In the genomic region with DNA sequence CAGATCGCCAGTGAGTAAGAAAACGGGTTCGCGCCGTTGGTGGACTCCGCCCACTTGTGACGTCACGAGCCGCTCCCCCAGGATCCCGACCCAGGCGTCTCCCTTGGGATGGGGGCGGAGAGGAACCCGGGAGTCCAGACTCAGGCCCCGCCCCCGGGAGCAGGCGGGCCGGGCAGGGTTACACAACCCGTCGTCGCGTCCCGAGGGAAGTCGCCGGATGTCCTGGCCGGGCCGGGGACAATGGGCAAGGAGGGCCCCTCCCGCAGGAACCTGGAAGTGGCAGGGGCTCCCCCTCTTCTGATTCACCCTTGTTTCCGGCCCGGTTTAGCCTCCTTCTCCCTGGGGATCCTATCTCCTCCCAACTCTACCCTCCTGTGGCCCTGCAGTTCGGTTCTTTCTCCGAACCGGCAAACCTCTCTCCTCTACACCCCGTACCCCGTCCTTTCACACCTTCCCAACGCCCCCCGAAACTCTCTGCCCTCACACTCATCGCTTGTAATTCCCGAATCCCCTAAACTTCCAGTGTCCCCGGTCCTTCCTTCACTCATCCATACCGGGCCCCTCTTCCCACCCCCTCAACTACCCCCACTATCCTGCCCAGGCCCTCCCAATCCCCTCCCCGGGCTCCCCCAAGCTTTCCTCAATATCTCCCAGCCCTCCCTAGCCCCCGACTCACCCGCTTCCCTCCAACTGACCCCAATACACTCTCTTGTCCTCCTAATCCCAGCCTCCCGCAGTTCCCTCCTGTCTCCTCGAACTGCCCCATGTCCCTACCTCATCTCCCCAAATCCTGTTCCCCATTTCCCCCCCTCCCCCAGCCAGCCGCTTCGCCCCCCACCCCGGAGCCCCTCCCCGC, we compare ENCODE assay signal across 1 cellular context.
TF ChIP-seq lines count a peak whose summit lies in the region.

No MANE protein-coding gene starts in this region.

TF ChIP-seq in liver, 16 proteins besides CTCF, POLR2A, EP300 and RAD21 (continued from another document):
- TF ChIP-seq REST (IDR thresholded peaks at IDR 0.05) (peak; percentile 12), FOXA1 (IDR thresholded peaks at IDR 0.05) (no peak), NR2F2 (IDR thresholded peaks at IDR 0.05) (peak; percentile 28), JUND (IDR thresholded peaks at IDR 0.05) (peak in 1 of 2 donors; percentile 58), YY1 (IDR thresholded peaks at IDR 0.05) (peak; percentile 33)
- TF ChIP-seq, protein P1, sequence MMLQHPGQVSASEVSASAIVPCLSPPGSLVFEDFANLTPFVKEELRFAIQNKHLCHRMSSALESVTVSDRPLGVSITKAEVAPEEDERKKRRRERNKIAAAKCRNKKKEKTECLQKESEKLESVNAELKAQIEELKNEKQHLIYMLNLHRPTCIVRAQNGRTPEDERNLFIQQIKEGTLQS (IDR thresholded peaks at IDR 0.05), result no peak
